In the genomic region with DNA sequence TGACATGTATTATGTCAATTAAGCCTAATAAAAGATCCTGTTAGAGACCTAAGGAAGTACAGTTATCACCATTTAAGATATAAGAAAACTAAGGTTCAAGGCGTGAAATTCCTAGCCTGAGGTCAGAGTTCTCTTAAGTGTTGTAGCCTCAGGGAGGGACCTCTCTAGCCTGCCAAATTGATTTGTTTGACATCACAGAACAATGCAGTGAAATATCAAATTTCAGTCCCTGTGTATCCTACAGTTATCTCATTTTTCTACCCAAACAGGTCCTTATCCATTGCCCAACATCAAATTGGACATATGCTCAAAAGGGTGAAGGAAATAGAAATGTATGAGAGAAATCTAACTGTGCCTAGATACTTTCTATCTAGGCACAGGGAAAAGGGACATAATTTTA, we compare ENCODE assay signal across 18 cellular contexts.
"Had no signal": no experiment of that assay in that cellular context is flagged by ENCODE, and none has a peak within 500 bp of the region (broad histone marks: within the 10 kb centered on the region; RNA-seq: fewer than 3 reads in every experiment).

No MANE protein-coding gene starts in this region.

- ATAC-seq: activated naive CD4-positive, alpha-beta T cell treated with anti-CD3 and anti-CD28 coated beads, Interleukin-2, amount 50 U/mL, for 72 hours; activated T-cell treated with anti-CD3 and anti-CD28 coated beads, Interleukin-2, amount 50 U/mL, for 72 hours; foreskin keratinocyte; stimulated activated naive CD8-positive, alpha-beta T cell treated with anti-CD3 and anti-CD28 coated beads, Interleukin-15, amount 100 ng/mL, for 72 hours had no signal

- H3K4me1 ChIP-seq: esophagus squamous epithelium, foreskin keratinocyte had no signal

- DNase-seq: activated CD4-positive, alpha-beta T cell treated with anti-CD3 and anti-CD28 coated beads for 1 hour; activated CD8-positive, alpha-beta memory T cell treated with anti-CD3 and anti-CD28 coated beads for 24 hours; activated effector memory CD4-positive, alpha-beta T cell treated with anti-CD3 and anti-CD28 coated beads, Interleukin-2, amount 50 U/mL, for 16 hours; activated T-cell treated with anti-CD3 and anti-CD28 coated beads, Interleukin-2, amount 50 U/mL, for 72 hours; cerebellar nuclear complex; effector CD8-positive, alpha-beta T cell; esophagus squamous epithelium; foreskin keratinocyte; naive B cell; stimulated activated CD4-positive, alpha-beta T cell treated with anti-CD3 and anti-CD28 coated beads, Interleukin-2, amount 100 ng/mL, for 24 hours; stimulated activated naive CD8-positive, alpha-beta T cell treated with anti-CD3 and anti-CD28 coated beads, Interleukin-15, amount 100 ng/mL, for 72 hours; WERI-Rb-1 had no signal

- H3K27ac Mint-ChIP-seq: activated naive CD4-positive, alpha-beta T cell treated with anti-CD3 and anti-CD28 coated beads, Interleukin-2, amount 50 U/mL, for 72 hours; activated T-cell treated with anti-CD3 and anti-CD28 coated beads, Interleukin-2, amount 50 U/mL, for 72 hours; progenitor cell of endocrine pancreas; stimulated activated naive CD8-positive, alpha-beta T cell treated with anti-CD3 and anti-CD28 coated beads, Interleukin-15, amount 100 ng/mL, for 72 hours; type B pancreatic cell had no signal

- H3K4me3 ChIP-seq: esophagus squamous epithelium, hepatocyte, lung had no signal

- H3K4me2 ChIP-seq: hepatocyte had no signal

- H3K36me3 ChIP-seq: WERI-Rb-1 had no signal

- H3K9me3 ChIP-seq: esophagus squamous epithelium had no signal

- H2AFZ ChIP-seq: hepatocyte had no signal

- H3K27ac ChIP-seq: esophagus squamous epithelium, foreskin keratinocyte, hepatocyte, WERI-Rb-1 had no signal

- H3K27me3 Mint-ChIP-seq: naive B cell; progenitor cell of endocrine pancreas; stimulated activated naive CD8-positive, alpha-beta T cell treated with anti-CD3 and anti-CD28 coated beads, Interleukin-15, amount 100 ng/mL, for 72 hours; type B pancreatic cell had no signal

- H3K9me3 Mint-ChIP-seq: stimulated activated naive CD8-positive, alpha-beta T cell treated with anti-CD3 and anti-CD28 coated beads, Interleukin-15, amount 100 ng/mL, for 72 hours; type B pancreatic cell had no signal

- H3K4me3 Mint-ChIP-seq: activated T-cell treated with anti-CD3 and anti-CD28 coated beads, Interleukin-2, amount 50 U/mL, for 72 hours; naive B cell; neural crest cell; stimulated activated naive CD8-positive, alpha-beta T cell treated with anti-CD3 and anti-CD28 coated beads, Interleukin-15, amount 100 ng/mL, for 72 hours; type B pancreatic cell had no signal

- H3K27me3 ChIP-seq: esophagus squamous epithelium, foreskin keratinocyte, hepatocyte had no signal
